ENCODE assay signal across 8 cellular contexts in genomic region chr14:105527381-105528196, GRCh38. TPM values are rescaled to one million over a fixed set of nuclear protein-coding genes. Genes with fewer than 3 reads are reported as not detected.
A peak's percentile ranks its signal among the peaks of the same experiment; 100 is the strongest.
DNase-seq lines count a peak whose midpoint lies in the region; ATAC-seq and TF ChIP-seq lines count a peak whose summit lies in the region.

No MANE protein-coding gene starts in this region.

- H3K36me3 ChIP-seq in ES-I3 (ENCODE audit: insufficient read depth, low read length): no peaks in the 10 kb centered on the region
- H3K36me3 ChIP-seq in prostate gland: no peaks in the 10 kb centered on the region

- DNase-seq in fibroblast of pulmonary artery (ENCODE audit: low read depth) (no peak), prostate gland (ENCODE audit: low spot score) (no peak), SIG-M5 (lab: John Stamatoyannopoulos, UW) (no peak), NCI-H2227 (lab: John Stamatoyannopoulos, UW; ENCODE audit: unreplicated experiment) (no peak), GOT3 (lab: John Stamatoyannopoulos, UW) (no peak), iPS-NIHi11 (ENCODE audit: low spot score) (no peak)

- peak overlapping the region; percentile 73 to 75 for H3K27ac ChIP-seq in prostate gland

- no peaks in the 10 kb centered on the region for H3K27me3 ChIP-seq in prostate gland (replicated peaks; ENCODE audit: insufficient read depth)

- ATAC-seq in SK-N-SH treated with all-trans-retinoic acid at 6 μM for 48 hours: peak; percentile 23

- no peak for TF ChIP-seq CTCF in fibroblast of pulmonary artery (IDR thresholded peaks at IDR 0.05; ENCODE audit: low read length, missing control alignments)
- TF ChIP-seq CTCF in prostate gland (IDR thresholded peaks at IDR 0.05): no peak

- intact Hi-C loops in prostate gland (cut with DNase I): loop anchor here (2.0 kb wide), 1 partner anchor 37 kb away; the partner anchor contains the start of gene TEDC1

- 12% methylated on average over 44 of the region's 44 CpGs for WGBS in prostate gland

- peak overlapping the region; percentile 63; the same call in 1 of the 2 replicates for H3K9ac ChIP-seq in ES-I3 (ENCODE audit: low read depth, low read length)

- TF ChIP-seq POLR2A in prostate gland (IDR thresholded peaks at IDR 0.05): no peak

- no peaks in the 10 kb centered on the region for H3K9me3 ChIP-seq in ES-I3 (ENCODE audit: control insufficient read depth, insufficient read depth, low read length)
- no peaks in the 10 kb centered on the region for H3K9me3 ChIP-seq in prostate gland

- H3K4me1 ChIP-seq in ES-I3 (ENCODE audit: insufficient read depth, low read length) (no peaks in the 10 kb centered on the region; the same call in 1 of the 2 replicates), prostate gland (replicated peaks) (peaks cover 22% of the 10 kb centered on the region)

- H3K4me3 ChIP-seq in fibroblast of pulmonary artery (replicated peaks; ENCODE audit: low read depth, low read length) (peak overlapping the region; percentile 59), prostate gland (peak overlapping the region; percentile 48 to 57)

TF ChIP-seq in SK-N-SH treated with all-trans-retinoic acid at 6 μM for 48 hours, 23 proteins besides CTCF, POLR2A, EP300 and RAD21:
- TF ChIP-seq TOX (CRISPR knock-in tag; IDR thresholded peaks at IDR 0.05; ENCODE audit: borderline replicate concordance): no peak
- TF ChIP-seq ZFP3 (CRISPR knock-in tag; IDR thresholded peaks at IDR 0.05): no peak
- TF ChIP-seq ARNTL (CRISPR knock-in tag; IDR thresholded peaks at IDR 0.05; ENCODE audit: borderline replicate concordance, low read depth): no peak
- TF ChIP-seq ISL1 (CRISPR knock-in tag; IDR thresholded peaks at IDR 0.05): no peak
- TF ChIP-seq ZNF8 (CRISPR knock-in tag; IDR thresholded peaks at IDR 0.05): no peak
- no peak for TF ChIP-seq TCF4 (CRISPR knock-in tag; IDR thresholded peaks at IDR 0.05; ENCODE audit: borderline replicate concordance)
- no peak for TF ChIP-seq SNAI2 (CRISPR knock-in tag; IDR thresholded peaks at IDR 0.05)

RNA-seq across cellular contexts. Expression of gene TMEM121, which starts 1.2 kb away (rescaled TPM):
- total RNA-seq in prostate gland: 10 to 100 TPM; 11.1 to 15.7 TPM

RNA-seq across cellular contexts. Expression of gene TEDC1, which starts 36.5 kb away (rescaled TPM):
- total RNA-seq in prostate gland: 1 to 10 TPM; 7.5 to 8.9 TPM

RNA-seq across cellular contexts. Expression of gene CRIP1, which starts 40.9 kb away (rescaled TPM):
- 10 to 100 TPM in 1 of 2 donors, 1 to 10 TPM in 1; 4.2 to 22.0 TPM for total RNA-seq in prostate gland

RNA-seq across cellular contexts. Expression of gene CRIP2, which starts 53.0 kb away (rescaled TPM):
- 100 to 1,000 TPM in 1 of 2 donors, 10 to 100 TPM in 1; 86.7 to 134 TPM for total RNA-seq in prostate gland
